In the genomic region with DNA sequence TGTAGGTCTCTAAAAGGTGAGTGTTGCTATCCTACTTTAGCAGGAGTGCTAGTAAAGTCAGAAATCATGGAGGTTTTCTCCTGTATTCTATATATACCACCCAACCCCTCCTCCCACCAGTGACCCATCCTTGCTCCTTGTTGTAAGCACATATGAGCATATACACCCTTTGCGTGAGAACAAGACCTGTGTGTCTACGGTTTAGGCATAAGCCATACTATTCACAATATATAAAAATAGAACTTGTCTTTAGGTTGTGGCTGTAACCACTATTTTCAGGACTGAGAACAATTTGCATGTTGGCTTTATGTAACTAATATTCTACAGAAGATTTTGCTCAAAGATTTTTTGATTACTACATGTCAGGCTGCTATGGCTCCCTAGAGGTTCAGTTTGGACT, we compare ENCODE assay signal across 1 cellular context.
TF ChIP-seq lines count a peak whose summit lies in the region.

No MANE protein-coding gene starts in this region.

TF ChIP-seq in GM12878, 131 proteins besides CTCF, POLR2A, EP300 and RAD21 (continued from another document):
- TF ChIP-seq ZBTB4 (CRISPR knock-in tag; IDR thresholded peaks at IDR 0.05), result no peak
- TF ChIP-seq FOXM1 (IDR thresholded peaks at IDR 0.05; ENCODE audit: low read depth, low read length), result no peak
- no peak for TF ChIP-seq POU2F2 (IDR thresholded peaks at IDR 0.05; ENCODE audit: borderline replicate concordance, low read depth, low read length)
- TF ChIP-seq CREB1 (IDR thresholded peaks at IDR 0.05; ENCODE audit: low read depth), result no peak
